13 cellular contexts compared by ENCODE assay signal in genomic region chr1:207240325-207241095, GRCh38.
DNase-seq lines count a peak whose midpoint lies in the region; ATAC-seq, FAIRE-seq and TF ChIP-seq lines count a peak whose summit lies in the region.
"Had no signal": no experiment of that assay in that cellular context is flagged by ENCODE, and none has a peak within 500 bp of the region (broad histone marks: within the 10 kb centered on the region; RNA-seq: fewer than 3 reads in every experiment).

No MANE protein-coding gene starts in this region.

- H3K79me2 ChIP-seq in K562 (ENCODE audit: control insufficient read depth, insufficient read depth, low read length) = no peaks in the 10 kb centered on the region

- DNase-seq in HTR-8/SVneo (ENCODE audit: insufficient read length, low spot score) (no peak), K562 (ENCODE audit: extremely low read depth in 1 of 4, low spot score in 3 of 4) (no peak), left colon (no peak), urothelium cell line (ENCODE audit: low spot score) (peak; percentile 54), 8988T (no peak)
- DNase-seq: NCI-H2227 treated with DMSO at 0.1 percent for 48 hours, nucleus accumbens had no signal

- H2AFZ ChIP-seq in K562 (ENCODE audit: low read depth, low read length) = no peak overlapping the region

- TF ChIP-seq EP300 in K562 (IDR thresholded peaks at IDR 0.05; ENCODE audit: low read length) = 0 out of 2 replicates have a peak, but pooled peaks have one; percentile 22

- no peaks in the 10 kb centered on the region for H3K9me1 ChIP-seq in K562 (ENCODE audit: control insufficient read depth, insufficient read depth, low read length)

- no peaks in the 10 kb centered on the region for H4K20me1 ChIP-seq in K562 (replicated peaks; ENCODE audit: control insufficient read depth, insufficient read depth, low read length)

- H3K27ac ChIP-seq in K562 (ENCODE audit: extremely low read depth, low read depth, low read length) = no peak overlapping the region
- H3K27ac ChIP-seq: ascending aorta had no signal

- intact Hi-C loops in K562 (cut with micrococcal nuclease) = loop anchor here (2.0 kb wide), 1 partner anchor 80 kb away; the partner anchor contains the start of gene CD55
- intact Hi-C loops in left colon (cut with DNase I, micrococcal nuclease) = no loop called here

- no peaks in the 10 kb centered on the region for H3K36me3 ChIP-seq in K562 (ENCODE audit: control insufficient read depth, insufficient read depth, low read length)
- H3K36me3 ChIP-seq: ascending aorta, Peyer's patch had no signal

- in situ Hi-C loops in K562 (cut with MboI) = no loop called here

- POLR2A ChIA-PET in K562 (lab: Yijun Ruan, JAX) = no interaction called here

- H3K4me2 ChIP-seq in K562 (ENCODE audit: insufficient read depth, low read length) = no peak overlapping the region

- H3K4me3 ChIP-seq in K562 = no peak overlapping the region
- H3K4me3 ChIP-seq: ascending aorta, Peyer's patch had no signal

- peak; percentile 28; the same call in 2 of the 3 replicates for ATAC-seq in K562
- peak; percentile 58 for ATAC-seq in left colon
- ATAC-seq in HG02678 (IDR thresholded peaks at IDR 0.05; ENCODE audit: unreplicated experiment) = no peak
- ATAC-seq in HG03175 (IDR thresholded peaks at IDR 0.05; ENCODE audit: unreplicated experiment) = no peak
- ATAC-seq: stimulated activated effector memory CD8-positive, alpha-beta T cell treated with anti-CD3 and anti-CD28 coated beads, Interleukin-12 subunit alpha, Interleukin-12 subunit beta, amount 100 ng/mL, for 72 hours had no signal

- WGBS in K562 (ENCODE audit: insufficient coverage, low coverage, missing lambda C conversion rate) = 36% methylated on average over 5 of the region's 5 CpGs

- no TSS peak for BruUV-seq in K562 (replicated peaks; lab: Mats Ljungman, UMichigan)

- H3K27me3 ChIP-seq in K562 (ENCODE audit: control insufficient read depth in 2 of 2, insufficient read depth in 2 of 2, low read length in 2 of 2) = no peaks in the 10 kb centered on the region
- H3K27me3 ChIP-seq: ascending aorta, Peyer's patch had no signal

- peaks cover 6 to 22% of the 10 kb centered on the region in 2 experiments; a peak in 4 of 5 replicates for H3K4me1 ChIP-seq in K562 (replicated peaks in 1 of 2; ENCODE audit: control insufficient read depth in 2 of 2, insufficient read depth in 2 of 2, low read length in 2 of 2)
- H3K4me1 ChIP-seq: ascending aorta had no signal

- TF ChIP-seq CTCF in K562 (IDR thresholded peaks at IDR 0.05 in 2 of 3, conservative IDR thresholded peaks at IDR 0.05 in 1 of 3; ENCODE audit: insufficient read depth in 2 of 3, low read depth in 1 of 3, low read length in 3 of 3) = no peak

- no peak for TF ChIP-seq POLR2A in K562 (conservative IDR thresholded peaks at IDR 0.05)

- TF ChIP-seq RAD21 in K562 (CRISPR knock-in tag; conservative IDR thresholded peaks at IDR 0.05 in 1 of 2, IDR thresholded peaks at IDR 0.05 in 1 of 2) = no peak

- CTCF ChIA-PET in K562 (lab: Yijun Ruan, JAX; ENCODE audit: low intra/inter-chr PET ratio) = no interaction called here

- peak; percentile 52 for FAIRE-seq in HTR-8/SVneo (lab: Jason Lieb, UNC)
- no peak for FAIRE-seq in K562 (lab: Jason Lieb, UNC)
- no peak for FAIRE-seq in urothelium cell line (lab: Jason Lieb, UNC)
- FAIRE-seq: TTC549 had no signal

- no peak overlapping the region for H3K9ac ChIP-seq in K562 (ENCODE audit: insufficient read depth in 1 of 2, low read depth in 2 of 2, low read length in 2 of 2)

- H3K9me3 ChIP-seq in K562 (replicated peaks; ENCODE audit: control insufficient read depth, insufficient read depth, low read depth, low read length) = no peaks in the 10 kb centered on the region
- H3K9me3 ChIP-seq: ascending aorta, Peyer's patch had no signal

TF ChIP-seq in K562, 482 proteins besides CTCF, POLR2A, EP300 and RAD21 (continues in another document):
- TF ChIP-seq CHD2 (IDR thresholded peaks at IDR 0.05; ENCODE audit: low read depth, low read length) = no peak
- TF ChIP-seq CEBPG (CRISPR knock-in tag; IDR thresholded peaks at IDR 0.05) = no peak
- peak; percentile 55 to 72; a peak in 3 of 4 replicates for TF ChIP-seq CEBPG (tag; conservative IDR thresholded peaks at IDR 0.05 in 1 of 2, IDR thresholded peaks at IDR 0.05 in 1 of 2)
- peak; percentile 45 for TF ChIP-seq L3MBTL2 (IDR thresholded peaks at IDR 0.05)
- no peak for TF ChIP-seq TARDBP (IDR thresholded peaks at IDR 0.05)
- TF ChIP-seq MYC (IDR thresholded peaks at IDR 0.05; ENCODE audit: low read depth, low read length) = 0 out of 2 replicates have a peak, but pooled peaks have one; percentile 44
- TF ChIP-seq MYC (CRISPR knock-in tag; IDR thresholded peaks at IDR 0.05; ENCODE audit: borderline replicate concordance, low read depth) = no peak
- no peak for TF ChIP-seq ZNF551 (CRISPR knock-in tag; IDR thresholded peaks at IDR 0.05)
- TF ChIP-seq, protein P1, sequence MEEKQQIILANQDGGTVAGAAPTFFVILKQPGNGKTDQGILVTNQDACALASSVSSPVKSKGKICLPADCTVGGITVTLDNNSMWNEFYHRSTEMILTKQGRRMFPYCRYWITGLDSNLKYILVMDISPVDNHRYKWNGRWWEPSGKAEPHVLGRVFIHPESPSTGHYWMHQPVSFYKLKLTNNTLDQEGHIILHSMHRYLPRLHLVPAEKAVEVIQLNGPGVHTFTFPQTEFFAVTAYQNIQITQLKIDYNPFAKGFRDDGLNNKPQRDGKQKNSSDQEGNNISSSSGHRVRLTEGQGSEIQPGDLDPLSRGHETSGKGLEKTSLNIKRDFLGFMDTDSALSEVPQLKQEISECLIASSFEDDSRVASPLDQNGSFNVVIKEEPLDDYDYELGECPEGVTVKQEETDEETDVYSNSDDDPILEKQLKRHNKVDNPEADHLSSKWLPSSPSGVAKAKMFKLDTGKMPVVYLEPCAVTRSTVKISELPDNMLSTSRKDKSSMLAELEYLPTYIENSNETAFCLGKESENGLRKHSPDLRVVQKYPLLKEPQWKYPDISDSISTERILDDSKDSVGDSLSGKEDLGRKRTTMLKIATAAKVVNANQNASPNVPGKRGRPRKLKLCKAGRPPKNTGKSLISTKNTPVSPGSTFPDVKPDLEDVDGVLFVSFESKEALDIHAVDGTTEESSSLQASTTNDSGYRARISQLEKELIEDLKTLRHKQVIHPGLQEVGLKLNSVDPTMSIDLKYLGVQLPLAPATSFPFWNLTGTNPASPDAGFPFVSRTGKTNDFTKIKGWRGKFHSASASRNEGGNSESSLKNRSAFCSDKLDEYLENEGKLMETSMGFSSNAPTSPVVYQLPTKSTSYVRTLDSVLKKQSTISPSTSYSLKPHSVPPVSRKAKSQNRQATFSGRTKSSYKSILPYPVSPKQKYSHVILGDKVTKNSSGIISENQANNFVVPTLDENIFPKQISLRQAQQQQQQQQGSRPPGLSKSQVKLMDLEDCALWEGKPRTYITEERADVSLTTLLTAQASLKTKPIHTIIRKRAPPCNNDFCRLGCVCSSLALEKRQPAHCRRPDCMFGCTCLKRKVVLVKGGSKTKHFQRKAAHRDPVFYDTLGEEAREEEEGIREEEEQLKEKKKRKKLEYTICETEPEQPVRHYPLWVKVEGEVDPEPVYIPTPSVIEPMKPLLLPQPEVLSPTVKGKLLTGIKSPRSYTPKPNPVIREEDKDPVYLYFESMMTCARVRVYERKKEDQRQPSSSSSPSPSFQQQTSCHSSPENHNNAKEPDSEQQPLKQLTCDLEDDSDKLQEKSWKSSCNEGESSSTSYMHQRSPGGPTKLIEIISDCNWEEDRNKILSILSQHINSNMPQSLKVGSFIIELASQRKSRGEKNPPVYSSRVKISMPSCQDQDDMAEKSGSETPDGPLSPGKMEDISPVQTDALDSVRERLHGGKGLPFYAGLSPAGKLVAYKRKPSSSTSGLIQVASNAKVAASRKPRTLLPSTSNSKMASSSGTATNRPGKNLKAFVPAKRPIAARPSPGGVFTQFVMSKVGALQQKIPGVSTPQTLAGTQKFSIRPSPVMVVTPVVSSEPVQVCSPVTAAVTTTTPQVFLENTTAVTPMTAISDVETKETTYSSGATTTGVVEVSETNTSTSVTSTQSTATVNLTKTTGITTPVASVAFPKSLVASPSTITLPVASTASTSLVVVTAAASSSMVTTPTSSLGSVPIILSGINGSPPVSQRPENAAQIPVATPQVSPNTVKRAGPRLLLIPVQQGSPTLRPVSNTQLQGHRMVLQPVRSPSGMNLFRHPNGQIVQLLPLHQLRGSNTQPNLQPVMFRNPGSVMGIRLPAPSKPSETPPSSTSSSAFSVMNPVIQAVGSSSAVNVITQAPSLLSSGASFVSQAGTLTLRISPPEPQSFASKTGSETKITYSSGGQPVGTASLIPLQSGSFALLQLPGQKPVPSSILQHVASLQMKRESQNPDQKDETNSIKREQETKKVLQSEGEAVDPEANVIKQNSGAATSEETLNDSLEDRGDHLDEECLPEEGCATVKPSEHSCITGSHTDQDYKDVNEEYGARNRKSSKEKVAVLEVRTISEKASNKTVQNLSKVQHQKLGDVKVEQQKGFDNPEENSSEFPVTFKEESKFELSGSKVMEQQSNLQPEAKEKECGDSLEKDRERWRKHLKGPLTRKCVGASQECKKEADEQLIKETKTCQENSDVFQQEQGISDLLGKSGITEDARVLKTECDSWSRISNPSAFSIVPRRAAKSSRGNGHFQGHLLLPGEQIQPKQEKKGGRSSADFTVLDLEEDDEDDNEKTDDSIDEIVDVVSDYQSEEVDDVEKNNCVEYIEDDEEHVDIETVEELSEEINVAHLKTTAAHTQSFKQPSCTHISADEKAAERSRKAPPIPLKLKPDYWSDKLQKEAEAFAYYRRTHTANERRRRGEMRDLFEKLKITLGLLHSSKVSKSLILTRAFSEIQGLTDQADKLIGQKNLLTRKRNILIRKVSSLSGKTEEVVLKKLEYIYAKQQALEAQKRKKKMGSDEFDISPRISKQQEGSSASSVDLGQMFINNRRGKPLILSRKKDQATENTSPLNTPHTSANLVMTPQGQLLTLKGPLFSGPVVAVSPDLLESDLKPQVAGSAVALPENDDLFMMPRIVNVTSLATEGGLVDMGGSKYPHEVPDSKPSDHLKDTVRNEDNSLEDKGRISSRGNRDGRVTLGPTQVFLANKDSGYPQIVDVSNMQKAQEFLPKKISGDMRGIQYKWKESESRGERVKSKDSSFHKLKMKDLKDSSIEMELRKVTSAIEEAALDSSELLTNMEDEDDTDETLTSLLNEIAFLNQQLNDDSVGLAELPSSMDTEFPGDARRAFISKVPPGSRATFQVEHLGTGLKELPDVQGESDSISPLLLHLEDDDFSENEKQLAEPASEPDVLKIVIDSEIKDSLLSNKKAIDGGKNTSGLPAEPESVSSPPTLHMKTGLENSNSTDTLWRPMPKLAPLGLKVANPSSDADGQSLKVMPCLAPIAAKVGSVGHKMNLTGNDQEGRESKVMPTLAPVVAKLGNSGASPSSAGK (IDR thresholded peaks at IDR 0.05) = peak; percentile 67
- 0 out of 2 replicates have a peak, but pooled peaks have one; percentile 41 for TF ChIP-seq JUND (IDR thresholded peaks at IDR 0.05; ENCODE audit: borderline replicate concordance, low read depth, low read length)
- no peak for TF ChIP-seq JUND (tag; IDR thresholded peaks at IDR 0.05; ENCODE audit: borderline replicate concordance, low read depth, low read length)
- TF ChIP-seq THRAP3 (IDR thresholded peaks at IDR 0.05; ENCODE audit: borderline replicate concordance) = no peak

Comparison
In these comparisons a context has a peak if more than half of its experiments do, and no peak if none do; other contexts are left out.
1. ATAC-seq: peak in K562 (single experiment) and left colon (single experiment); none in HG02678 (single experiment) and HG03175 (single experiment).